Comparison of ENCODE assay signal across 8 cellular contexts in the genomic region with DNA sequence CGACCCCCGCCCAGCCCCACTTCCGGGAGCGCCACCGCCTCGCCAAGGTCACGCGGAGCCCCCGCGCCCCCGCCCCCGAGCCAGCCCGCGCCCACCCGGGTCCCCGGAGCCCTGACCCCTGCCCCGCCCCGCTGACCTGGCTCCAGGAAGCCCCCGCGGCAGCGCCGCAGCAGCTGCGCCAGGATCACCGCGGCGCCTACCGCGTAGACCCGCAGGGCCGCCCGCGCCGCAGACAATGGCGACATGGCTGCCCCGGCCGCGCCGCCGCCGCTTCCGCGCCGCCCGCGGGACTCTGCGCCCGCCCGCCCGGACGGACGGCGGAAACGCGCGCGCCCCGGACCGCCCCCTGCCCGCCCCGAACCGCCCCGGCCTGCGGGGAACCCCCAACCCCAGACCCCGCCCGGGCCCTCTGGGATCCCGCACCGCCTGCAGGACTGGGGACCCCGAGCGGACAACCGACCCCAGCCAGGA. TPM values are rescaled to one million over a fixed set of nuclear protein-coding genes. Genes with fewer than 3 reads are reported as not detected.
A peak's percentile ranks its signal among the peaks of the same experiment; 100 is the strongest.
DNase-seq lines count a peak whose midpoint lies in the region; ATAC-seq and TF ChIP-seq lines count a peak whose summit lies in the region.

Gene DHRSX, minus strand, starts transcription at position 296 of the 471 bp plus-strand sequence. Its CDS starts 51 bp downstream, at position 245.
Gene ZBED1, minus strand, starts transcription at position 296 of the 471 bp plus-strand sequence. CDS start 10,257 bp downstream, outside the sequence.

- no peaks in the 10 kb centered on the region for H3K36me3 ChIP-seq in transverse colon

- DNase-seq in activated naive CD4-positive, alpha-beta T cell treated with Interleukin-2 at 50 U/mL for 16 hours, result peak; percentile 54
- no peak for DNase-seq in activated naive CD4-positive, alpha-beta T cell (lab: John Stamatoyannopoulos, UW)
- DNase-seq in transverse colon (peak; percentile 48), NK-92 (lab: John Stamatoyannopoulos, UW; ENCODE audit: unreplicated experiment) (no peak)

- no peaks in the 10 kb centered on the region for H3K9me3 ChIP-seq in transverse colon

- H3K4me3 ChIP-seq in transverse colon, result peak within 1 kb of the TSS; percentile 70 to 95 (median 93)

- in situ Hi-C loops in transverse colon (cut with MboI; ENCODE audit: low pct_ligation_motif_present in 1 of 4, low pct_unique_long_range_greater_than_20kb in 1 of 4, low sequenced_read_pairs in 3 of 4), result no loop called here

- 0% methylated on average over 1 of the region's 70 CpGs; no CpG with 5 or more reads in 1 of the 2 donors for WGBS in transverse colon (ENCODE audit: low coverage in 1 of 2), 2 donors

- no peaks in the 10 kb centered on the region for H3K9me3 Mint-ChIP-seq in nephron

- TF ChIP-seq CTCF in nephron (IDR thresholded peaks at IDR 0.05; ENCODE audit: unreplicated experiment in 3 of 3) (no peak), transverse colon (IDR thresholded peaks at IDR 0.05) (no peak)

- ATAC-seq in HG03571 (IDR thresholded peaks at IDR 0.05; ENCODE audit: unreplicated experiment) (peak; percentile 63), esophagus mucosa (peak; percentile 48)

- TF ChIP-seq POLR2A in transverse colon (IDR thresholded peaks at IDR 0.05), result no peak

- H3K36me3 Mint-ChIP-seq in nephron (ENCODE audit: low read depth), result peaks cover 9% of the 10 kb centered on the region

- peaks cover 5% of the 10 kb centered on the region for H3K27me3 Mint-ChIP-seq in nephron (ENCODE audit: low read depth)

- POLR2A ChIA-PET in activated CD8-positive, alpha-beta memory T cell treated with anti-CD3 and anti-CD28 coated beads for 36 hours (lab: Charles Lee), result no interaction called here

- H3K27ac Mint-ChIP-seq in nephron, result peak within 1 kb of the TSS; percentile 95 to 98 (median 98)

- no peak for TF ChIP-seq EP300 in transverse colon (IDR thresholded peaks at IDR 0.05; ENCODE audit: low read depth)

- peaks cover 21% of the 10 kb centered on the region for H3K4me1 Mint-ChIP-seq in nephron

- H3K4me1 ChIP-seq in transverse colon, result peaks cover 8 to 54% (median 35%) of the 10 kb centered on the region in 4 donors

- peak within 1 kb of the TSS; percentile 85 to 89 (median 85) for H3K4me3 Mint-ChIP-seq in nephron

- no peaks in the 10 kb centered on the region for H3K27me3 ChIP-seq in transverse colon

- CTCF ChIA-PET in activated CD8-positive, alpha-beta memory T cell treated with anti-CD3 and anti-CD28 coated beads for 36 hours (lab: Charles Lee), result no interaction called here

- H3K27ac ChIP-seq in transverse colon, result peak within 1 kb of the TSS; percentile 91 to 97 (median 96)

- intact Hi-C loops in transverse colon (cut with DNase I; ENCODE audit: low total_unique reads), result loop anchor here (10.0 kb wide), 1 partner anchor 1056 kb away; no protein-coding TSS in a partner anchor

RNA-seq across cellular contexts. Expression of gene DHRSX, which starts in this region (rescaled TPM):
- 10 to 100 TPM; 27.8 to 29.2 TPM for total RNA-seq in activated CD8-positive, alpha-beta memory T cell treated with anti-CD3 and anti-CD28 coated beads for 36 hours
- 9.7 TPM for total RNA-seq in esophagus mucosa
- 10 to 100 TPM; 27.9 to 39.9 (median 33.9) TPM for total RNA-seq in transverse colon

RNA-seq across cellular contexts. Expression of gene ZBED1, which starts in this region (rescaled TPM):
- 10 to 100 TPM; 32.2 to 32.3 TPM for total RNA-seq in activated CD8-positive, alpha-beta memory T cell treated with anti-CD3 and anti-CD28 coated beads for 36 hours
- total RNA-seq in esophagus mucosa, result 16.0 TPM
- 10 to 100 TPM; 44.0 to 94.3 (median 67.1) TPM for total RNA-seq in transverse colon

Comparison
In these comparisons a context has a peak if more than half of its experiments do, and no peak if none do; other contexts are left out.
1. DNase-seq: peak in activated naive CD4-positive, alpha-beta T cell treated with Interleukin-2 at 50 U/mL for 16 hours (single experiment) and transverse colon (single experiment); none in activated naive CD4-positive, alpha-beta T cell (0 of 4) and NK-92 (single experiment).